Comparison of ENCODE assay signal across 16 cellular contexts in genomic region chr2:101751276-101751675, GRCh38. TPM values are rescaled to one million over a fixed set of nuclear protein-coding genes. Genes with fewer than 3 reads are reported as not detected.
DNase-seq lines count a peak whose midpoint lies in the region; FAIRE-seq and TF ChIP-seq lines count a peak whose summit lies in the region.
"Had no signal": no experiment of that assay in that cellular context is flagged by ENCODE, and none has a peak within 500 bp of the region (broad histone marks: within the 10 kb centered on the region; RNA-seq: fewer than 3 reads in every experiment).

No MANE protein-coding gene starts in this region.

- H3K9me3 ChIP-seq in Caco-2: no peaks in the 10 kb centered on the region
- no peaks in the 10 kb centered on the region for H3K9me3 ChIP-seq in OCI-LY7 (ENCODE audit: low read length)
- no peaks in the 10 kb centered on the region for H3K9me3 ChIP-seq in neutrophil
- H3K9me3 ChIP-seq: lower lobe of right lung had no signal

- CTCF ChIA-PET in Caco-2 (lab: Charles Lee) (interaction anchor here (1.3 kb wide), 2 partner anchors 51 to 55 kb away, joined by 3 read pairs; no protein-coding TSS in a partner anchor), OCI-LY7 (lab: Charles Lee; ENCODE audit: unreplicated experiment) (no interaction called here)

- H3K9me3 Mint-ChIP-seq in Caco-2 (ENCODE audit: unreplicated experiment): no peaks in the 10 kb centered on the region

- POLR2A ChIA-PET in Caco-2 (lab: Charles Lee): no interaction called here
- POLR2A ChIA-PET in OCI-LY7 (lab: Charles Lee): interaction anchor here (0.6 to 2.6 kb wide), 5 partner anchors 19 to 52 kb away, joined by 3 to 19 read pairs (median 4); no protein-coding TSS in a partner anchor

- BruUV-seq in Caco-2 (replicated peaks; lab: Mats Ljungman, UMichigan): no TSS peak
- no TSS peak for BruUV-seq in OCI-LY7 (replicated peaks; lab: Mats Ljungman, UMichigan)

- peaks cover 30% of the 10 kb centered on the region for H4K20me1 ChIP-seq in OCI-LY7 (ENCODE audit: insufficient read depth, low read length)

- H3K36me3 Mint-ChIP-seq in Caco-2 (ENCODE audit: insufficient read depth, unreplicated experiment): peaks cover 42% of the 10 kb centered on the region

- H3K4me3 Mint-ChIP-seq in Caco-2 (ENCODE audit: unreplicated experiment): peak overlapping the region; percentile 11

- no peaks in the 10 kb centered on the region for H3K9me2 ChIP-seq in OCI-LY7 (ENCODE audit: insufficient read depth, low read length)

- no peaks in the 10 kb centered on the region for H3K36me3 ChIP-seq in Caco-2 (ENCODE audit: control insufficient read depth, insufficient read depth, low read length)
- H3K36me3 ChIP-seq in OCI-LY7 (ENCODE audit: insufficient read depth, low read length): peaks cover 11% of the 10 kb centered on the region
- no peaks in the 10 kb centered on the region for H3K36me3 ChIP-seq in neutrophil
- H3K36me3 ChIP-seq: lower lobe of right lung had no signal

- H3K79me2 ChIP-seq in OCI-LY7 (ENCODE audit: insufficient read depth, low read depth, low read length): peaks cover 81% of the 10 kb centered on the region

- H3K27me3 Mint-ChIP-seq in Caco-2 (ENCODE audit: insufficient read depth, unreplicated experiment): no peaks in the 10 kb centered on the region

- no peak overlapping the region for H3K4me3 ChIP-seq in Caco-2 (ENCODE audit: low read depth, low read length)
- H3K4me3 ChIP-seq in OCI-LY7 (ENCODE audit: low read depth, low read length, poor library complexity, severe bottlenecking): peak overlapping the region; percentile 54
- no peak overlapping the region for H3K4me3 ChIP-seq in epithelial cell of esophagus (ENCODE audit: low read length)
- no peak overlapping the region for H3K4me3 ChIP-seq in neutrophil (ENCODE audit: low read depth in 1 of 2, low read length in 1 of 2)
- H3K4me3 ChIP-seq: lower lobe of right lung had no signal

- H3K27me3 ChIP-seq in Caco-2 (replicated peaks; ENCODE audit: control insufficient read depth, insufficient read depth, low read length) (no peaks in the 10 kb centered on the region), neutrophil (no peaks in the 10 kb centered on the region)

- H3K27ac ChIP-seq in OCI-LY7 (ENCODE audit: low read depth, low read length, poor library complexity, severe bottlenecking): peak overlapping the region; percentile 91
- peak overlapping the region; percentile 52 for H3K27ac ChIP-seq in neutrophil
- H3K27ac ChIP-seq: lower lobe of right lung had no signal

- DNase-seq in Caco-2 (no peak), OCI-LY7 (ENCODE audit: low spot score) (no peak), epithelial cell of esophagus (ENCODE audit: low read depth) (peak; percentile 37), T-helper 2 cell (no peak), GM12891 (ENCODE audit: insufficient read length, low spot score) (no peak), SIG-M5 treated with dmso at 0.1 percent for 504 hours (lab: John Stamatoyannopoulos, UW; ENCODE audit: unreplicated experiment) (no peak), AG20443 (ENCODE audit: low spot score) (no peak)
- DNase-seq: activated CD4-positive, CD25-positive, alpha-beta regulatory T cell treated with anti-CD3 and anti-CD28 coated beads, Interleukin-2, amount 50 U/mL, for 72 hours; C1 segment of cervical spinal cord; cortex of kidney; EL; lower lobe of right lung; NCI-H1436; NCI-H345; occipital lobe had no signal

- H3K27ac Mint-ChIP-seq in Caco-2 (ENCODE audit: unreplicated experiment): no peak overlapping the region

- FAIRE-seq in GM12891 (lab: Jason Lieb, UNC): no peak

- no peak for TF ChIP-seq CTCF in Caco-2 (IDR thresholded peaks at IDR 0.05; ENCODE audit: insufficient read depth in 1 of 2, low read depth in 1 of 2, low read length in 1 of 2, severe bottlenecking in 1 of 2, unreplicated experiment in 1 of 2)
- no peak for TF ChIP-seq CTCF in OCI-LY7 (conservative IDR thresholded peaks at IDR 0.05; ENCODE audit: low read length)
- no peak for TF ChIP-seq CTCF in epithelial cell of esophagus (IDR thresholded peaks at IDR 0.05; ENCODE audit: insufficient read depth, low read depth, low read length, missing control alignments)
- TF ChIP-seq CTCF in neutrophil (IDR thresholded peaks at IDR 0.05): no peak

- intact Hi-C loops in Caco-2 (cut with micrococcal nuclease; ENCODE audit: unreplicated experiment) (loop anchor here (5.0 kb wide), 1 partner anchor 184 kb away; no protein-coding TSS in a partner anchor), OCI-LY7 (cut with micrococcal nuclease; ENCODE audit: unreplicated experiment) (no loop called here)

- no peak overlapping the region for H2AFZ ChIP-seq in OCI-LY7 (ENCODE audit: low read length)

- peaks cover 72% of the 10 kb centered on the region for H3K4me1 ChIP-seq in Caco-2
- H3K4me1 ChIP-seq in OCI-LY7 (ENCODE audit: insufficient read depth, low read length, poor library complexity, severe bottlenecking): peaks cover 61% of the 10 kb centered on the region
- H3K4me1 ChIP-seq in neutrophil (ENCODE audit: control insufficient read depth in 1 of 2, insufficient read depth in 1 of 2, low read depth in 1 of 2, low read length in 1 of 2): peaks cover 26 to 51% of the 10 kb centered on the region in 2 experiments

- H3K4me1 Mint-ChIP-seq in Caco-2 (ENCODE audit: low read depth, unreplicated experiment): peaks cover 53% of the 10 kb centered on the region

- peak overlapping the region; percentile 76 for H3K4me2 ChIP-seq in OCI-LY7 (ENCODE audit: low read length)

- TF ChIP-seq POLR2A in GM12891 (IDR thresholded peaks at IDR 0.05; ENCODE audit: low read depth, low read length): no peak

TF ChIP-seq in GM12891, 5 proteins besides CTCF, POLR2A, EP300 and RAD21:
- no peak for TF ChIP-seq POU2F2 (IDR thresholded peaks at IDR 0.05; ENCODE audit: low read depth, low read length)

RNA-seq across cellular contexts. Expression of gene MAP4K4, which starts 53.8 kb away (rescaled TPM):
- total RNA-seq in Caco-2 (2022) (257 and 263 TPM in 2 replicates), OCI-LY7 (2022) (181 and 206 TPM in 2 replicates)
- total RNA-seq in OCI-LY7 (2014; rRNA removed; shearing (Covaris generic)): 67.2 and 74.0 TPM in 2 replicates
- 1.3 TPM for polyA plus RNA-seq in GM12891 (2012; ENCODE audit: low read depth, missing spikeins)
